ENCODE assay signal across 8 cellular contexts in genomic region chr15:40857601-40858351, GRCh38. TPM values are rescaled to one million over a fixed set of nuclear protein-coding genes. Genes with fewer than 3 reads are reported as not detected.
DNase-seq lines count a peak whose midpoint lies in the region; ATAC-seq and TF ChIP-seq lines count a peak whose summit lies in the region.

No MANE protein-coding gene starts in this region.

- no peak overlapping the region for H3K4me3 ChIP-seq in left lung

- peaks cover 11 to 26% of the 10 kb centered on the region in 2 donors for H3K4me1 ChIP-seq in left lung

- H3K4me3 Mint-ChIP-seq in chondrocyte (ENCODE audit: unreplicated experiment): no peak overlapping the region

- peak; percentile 92 for TF ChIP-seq CTCF in chondrocyte (IDR thresholded peaks at IDR 0.05)
- peak; percentile 90 to 96 for TF ChIP-seq CTCF in left lung (IDR thresholded peaks at IDR 0.05)

- ATAC-seq in HG02678 (IDR thresholded peaks at IDR 0.05; ENCODE audit: unreplicated experiment) (peak; percentile 70), left lung (peak; percentile 93), HG03565 (IDR thresholded peaks at IDR 0.05; ENCODE audit: unreplicated experiment) (no peak)

- in situ Hi-C loops in G401 (cut with HindIII; ENCODE audit: low sequenced_read_pairs): no loop called here

- H3K27ac Mint-ChIP-seq in chondrocyte (ENCODE audit: unreplicated experiment): no peak overlapping the region

- no peaks in the 10 kb centered on the region for H3K9me3 Mint-ChIP-seq in chondrocyte (ENCODE audit: low read depth)

- peaks cover 5% of the 10 kb centered on the region for H3K27me3 Mint-ChIP-seq in chondrocyte (ENCODE audit: low read depth)

- H3K27ac ChIP-seq in left lung: peak overlapping the region in 1 of 2 donors; percentile 54

- peak; percentile 70 for DNase-seq in G401 (ENCODE audit: low spot score)
- DNase-seq in NCI-H446 treated with DMSO at 0.1 percent for 48 hours (lab: John Stamatoyannopoulos, UW): peak; percentile 13
- peak; percentile 72 to 79 for DNase-seq in activated CD4-positive, alpha-beta T cell treated with anti-CD3 and anti-CD28 coated beads for 24 hours (ENCODE audit: low read depth in 2 of 2)
- DNase-seq in chondrocyte (ENCODE audit: low spot score): peak; percentile 80
- peak; percentile 79 to 94 for DNase-seq in left lung
- DNase-seq in stimulated activated CD4-positive, alpha-beta T cell treated with anti-CD3 and anti-CD28 coated beads, Interleukin-4, amount 100 ng/mL, for 4 hours: peak; percentile 69 to 76

- no peaks in the 10 kb centered on the region for H3K9me3 ChIP-seq in left lung

- peaks cover 11% of the 10 kb centered on the region for H3K4me1 Mint-ChIP-seq in chondrocyte (ENCODE audit: low read depth)

- intact Hi-C loops in left lung (cut with DNase I): no loop called here

- peaks cover 0 to 32% of the 10 kb centered on the region in 2 donors for H3K36me3 ChIP-seq in left lung

- no peaks in the 10 kb centered on the region for H3K36me3 Mint-ChIP-seq in chondrocyte (ENCODE audit: low read depth)

- no peaks in the 10 kb centered on the region for H3K27me3 ChIP-seq in left lung

RNA-seq across cellular contexts. Expression of gene SPINT1, which starts 13.9 kb away (rescaled TPM):
- total RNA-seq in G401 (2014; rRNA removed; shearing (Covaris generic)): 0.62 TPM in 1 of 2 replicates, not detected in the other
- 0.87 to 2.0 TPM (median 0.87 TPM) in 3 replicates for total RNA-seq in chondrocyte
- 100 to 1,000 TPM; 102 to 160 TPM for total RNA-seq in left lung

RNA-seq across cellular contexts. Expression of gene RHOV, which starts 16.3 kb away (rescaled TPM):
- total RNA-seq in G401 (2014; rRNA removed; shearing (Covaris generic)): 0.24 and 1.7 TPM in 2 replicates
- total RNA-seq in chondrocyte (0.12 to 0.31 TPM in 2 of 3 replicates, not detected in the other), left lung (1 to 10 TPM in 1 of 2 donors, under 1 TPM in 1; 0.55 to 1.5 TPM)

RNA-seq across cellular contexts. Expression of gene PPP1R14D, which starts 29.3 kb away (rescaled TPM):
- not detected in 2 replicates for total RNA-seq in G401 (2014; rRNA removed; shearing (Covaris generic))
- total RNA-seq in chondrocyte (not detected in 3 replicates), left lung (under 1 TPM in 1 of 2 donors, not detected in 1; 0.47 TPM)

RNA-seq across cellular contexts. Expression of gene VPS18, which starts 36.5 kb away (rescaled TPM):
- 51.4 and 57.3 TPM in 2 replicates for total RNA-seq in G401 (2014; rRNA removed; shearing (Covaris generic))
- total RNA-seq in chondrocyte (29.4 to 35.6 TPM (median 33.0 TPM) in 3 replicates), left lung (10 to 100 TPM; 26.3 to 29.0 TPM)

RNA-seq across cellular contexts. Expression of gene DNAJC17, which starts 50.5 kb away (rescaled TPM):
- 49.7 and 100 TPM in 2 replicates for total RNA-seq in G401 (2014; rRNA removed; shearing (Covaris generic))
- total RNA-seq in chondrocyte (26.4 to 31.8 TPM (median 29.1 TPM) in 3 replicates), left lung (10 to 100 TPM; 24.3 to 32.6 TPM)

Comparison
In these comparisons a context has a peak if more than half of its experiments do, and no peak if none do; other contexts are left out.
1. DNase-seq: peak in every context shown above with its lines; median percentile 86 in left lung; 80 in chondrocyte; 76 in activated CD4-positive, alpha-beta T cell treated with anti-CD3 and anti-CD28 coated beads for 24 hours; 72 in stimulated activated CD4-positive, alpha-beta T cell treated with anti-CD3 and anti-CD28 coated beads, Interleukin-4, amount 100 ng/mL, for 4 hours; 70 in G401; 13 in NCI-H446 treated with DMSO at 0.1 percent for 48 hours.
2. RNA of gene SPINT1, which starts 13.9 kb away (total RNA-seq): 102 to 160 TPM in left lung; 0.87 to 2.0 TPM in chondrocyte and 0.62 TPM in G401; every median in the first group is over 10 times any median in the second.